In genomic region chr7:24825931-24826661, GRCh38 we compare ENCODE assay signal across 9 cellular contexts.
A peak's percentile ranks its signal among the peaks of the same experiment; 100 is the strongest.
DNase-seq lines count a peak whose midpoint lies in the region; ATAC-seq and TF ChIP-seq lines count a peak whose summit lies in the region.
"Had no signal": no experiment of that assay in that cellular context is flagged by ENCODE, and none has a peak within 500 bp of the region (broad histone marks: within the 10 kb centered on the region; RNA-seq: fewer than 3 reads in every experiment).

No MANE protein-coding gene starts in this region.

- H3K4me3 ChIP-seq in hepatocyte (no peak overlapping the region), transverse colon (no peak overlapping the region)

- POLR2A ChIA-PET in activated CD8-positive, alpha-beta T cell treated with anti-CD3 and anti-CD28 coated beads for 36 hours (lab: Charles Lee), result interaction anchor here (1.2 kb wide), 2 partner anchors 40 to 292 kb away, joined by 4 to 5 read pairs; no protein-coding TSS in a partner anchor

- TF ChIP-seq EP300 in transverse colon (IDR thresholded peaks at IDR 0.05; ENCODE audit: low read depth), result no peak

- intact Hi-C loops in activated naive CD4-positive, alpha-beta T cell treated with anti-CD3 and anti-CD28 coated beads for 36 hours (cut with micrococcal nuclease), result loop anchor here (2.0 kb wide), 1 partner anchor 41 kb away; no protein-coding TSS in a partner anchor
- intact Hi-C loops in activated CD8-positive, alpha-beta T cell treated with anti-CD3 and anti-CD28 coated beads for 36 hours (cut with micrococcal nuclease), result no loop called here
- intact Hi-C loops in transverse colon (cut with DNase I; ENCODE audit: low total_unique reads), result loop anchor here (10.0 kb wide), 1 partner anchor 159 kb away; the partner anchor contains the start of gene OSBPL3

- no peaks in the 10 kb centered on the region for H3K9me2 ChIP-seq in hepatocyte (replicated peaks; ENCODE audit: insufficient read depth)

- peak overlapping the region; percentile 33 for H3K4me3 Mint-ChIP-seq in activated naive CD4-positive, alpha-beta T cell treated with anti-CD3 and anti-CD28 coated beads, Interleukin-2, amount 10 ng/mL, durations not matched to agents 7 days and 5 days
- no peak overlapping the region for H3K4me3 Mint-ChIP-seq in activated naive CD4-positive, alpha-beta T cell treated with anti-CD3 and anti-CD28 coated beads for 36 hours
- no peak overlapping the region for H3K4me3 Mint-ChIP-seq in activated CD8-positive, alpha-beta T cell treated with anti-CD3 and anti-CD28 coated beads for 36 hours

- peak; percentile 29 for DNase-seq in activated naive CD4-positive, alpha-beta T cell treated with anti-CD3 and anti-CD28 coated beads, Interleukin-2, amount 10 ng/mL, durations not matched to agents 7 days and 5 days
- no peak for DNase-seq in activated naive CD4-positive, alpha-beta T cell treated with anti-CD3 and anti-CD28 coated beads for 36 hours
- peak; percentile 13 for DNase-seq in activated CD8-positive, alpha-beta T cell treated with anti-CD3 and anti-CD28 coated beads for 36 hours
- DNase-seq in hepatocyte (ENCODE audit: low spot score) (peak; percentile 84), transverse colon (peak; percentile 71), NCI-H1417 treated with DMSO at 0.1 percent for 48 hours (lab: John Stamatoyannopoulos, UW) (no peak)
- DNase-seq in activated CD4-positive, alpha-beta T cell treated with anti-CD3 and anti-CD28 coated beads for 4 hours, result no peak
- DNase-seq: NCI-H1092 had no signal

- no peaks in the 10 kb centered on the region for H3K27me3 ChIP-seq in hepatocyte
- no peaks in the 10 kb centered on the region for H3K27me3 ChIP-seq in transverse colon

- no peaks in the 10 kb centered on the region for H4K20me1 ChIP-seq in hepatocyte (ENCODE audit: insufficient read depth, poor library complexity, severe bottlenecking)

- H3K27ac ChIP-seq in hepatocyte (peak overlapping the region; percentile 95), transverse colon (peak overlapping the region; percentile 64 to 80 (median 68))

- peak overlapping the region; percentile 87 for H3K27ac Mint-ChIP-seq in activated naive CD4-positive, alpha-beta T cell treated with anti-CD3 and anti-CD28 coated beads, Interleukin-2, amount 10 ng/mL, durations not matched to agents 7 days and 5 days
- no peak overlapping the region for H3K27ac Mint-ChIP-seq in activated naive CD4-positive, alpha-beta T cell treated with anti-CD3 and anti-CD28 coated beads for 36 hours
- H3K27ac Mint-ChIP-seq in activated CD8-positive, alpha-beta T cell treated with anti-CD3 and anti-CD28 coated beads for 36 hours, result peak overlapping the region; percentile 68

- H3K27me3 Mint-ChIP-seq in activated naive CD4-positive, alpha-beta T cell treated with anti-CD3 and anti-CD28 coated beads, Interleukin-2, amount 10 ng/mL, durations not matched to agents 7 days and 5 days, result no peaks in the 10 kb centered on the region
- H3K27me3 Mint-ChIP-seq in activated naive CD4-positive, alpha-beta T cell treated with anti-CD3 and anti-CD28 coated beads for 36 hours (ENCODE audit: low read depth), result no peaks in the 10 kb centered on the region
- H3K27me3 Mint-ChIP-seq in activated CD8-positive, alpha-beta T cell treated with anti-CD3 and anti-CD28 coated beads for 36 hours, result no peaks in the 10 kb centered on the region

- no peak for TF ChIP-seq CTCF in activated CD8-positive, alpha-beta T cell treated with anti-CD3 and anti-CD28 coated beads for 36 hours (IDR thresholded peaks at IDR 0.05)
- TF ChIP-seq CTCF in hepatocyte (IDR thresholded peaks at IDR 0.05; ENCODE audit: poor library complexity), result no peak
- TF ChIP-seq CTCF in transverse colon (IDR thresholded peaks at IDR 0.05), result no peak

- peak overlapping the region; percentile 54 for H3K4me2 ChIP-seq in hepatocyte

- WGBS in hepatocyte (ENCODE audit: low lambda C conversion rate, missing lambda C conversion rate), result 65% methylated on average over 6 of the region's 6 CpGs
- WGBS in transverse colon (ENCODE audit: low coverage in 1 of 2), 2 donors, result 54 to 71% methylated on average over 4 to 6 of the region's 6 CpGs

- ATAC-seq in activated CD8-positive, alpha-beta T cell treated with anti-CD3 and anti-CD28 coated beads for 36 hours, result peak; percentile 17
- no peak for ATAC-seq in GM19455 (IDR thresholded peaks at IDR 0.05; ENCODE audit: unreplicated experiment)

- in situ Hi-C loops in transverse colon (cut with MboI; ENCODE audit: low pct_ligation_motif_present in 1 of 4, low pct_unique_long_range_greater_than_20kb in 1 of 4, low sequenced_read_pairs in 3 of 4), result loop anchor here in 2 of 4 donors (10.0 kb wide), 2 partner anchors 149 to 159 kb away; partner anchors contain the start of gene OSBPL3 (in 1 of the 2)

- H3K36me3 Mint-ChIP-seq in activated naive CD4-positive, alpha-beta T cell treated with anti-CD3 and anti-CD28 coated beads, Interleukin-2, amount 10 ng/mL, durations not matched to agents 7 days and 5 days, result peaks cover 74% of the 10 kb centered on the region
- peaks cover 34% of the 10 kb centered on the region for H3K36me3 Mint-ChIP-seq in activated naive CD4-positive, alpha-beta T cell treated with anti-CD3 and anti-CD28 coated beads for 36 hours (ENCODE audit: low read depth)
- H3K36me3 Mint-ChIP-seq in activated CD8-positive, alpha-beta T cell treated with anti-CD3 and anti-CD28 coated beads for 36 hours (ENCODE audit: low read depth), result peaks cover 73% of the 10 kb centered on the region

- H3K79me2 ChIP-seq in hepatocyte, result no peaks in the 10 kb centered on the region

- no peaks in the 10 kb centered on the region for H3K36me3 ChIP-seq in hepatocyte (replicated peaks; ENCODE audit: insufficient read depth, low read depth)
- H3K36me3 ChIP-seq in transverse colon, result no peaks in the 10 kb centered on the region

- H3K4me1 Mint-ChIP-seq in activated naive CD4-positive, alpha-beta T cell treated with anti-CD3 and anti-CD28 coated beads, Interleukin-2, amount 10 ng/mL, durations not matched to agents 7 days and 5 days, result peaks cover 87% of the 10 kb centered on the region
- H3K4me1 Mint-ChIP-seq in activated naive CD4-positive, alpha-beta T cell treated with anti-CD3 and anti-CD28 coated beads for 36 hours (ENCODE audit: low read depth), result peaks cover 40% of the 10 kb centered on the region
- H3K4me1 Mint-ChIP-seq in activated CD8-positive, alpha-beta T cell treated with anti-CD3 and anti-CD28 coated beads for 36 hours (ENCODE audit: low read depth), result peaks cover 64% of the 10 kb centered on the region

- H3K9me3 ChIP-seq in hepatocyte (ENCODE audit: low read depth) (no peaks in the 10 kb centered on the region), transverse colon (no peaks in the 10 kb centered on the region)

- CTCF ChIA-PET in activated naive CD4-positive, alpha-beta T cell treated with anti-CD3 and anti-CD28 coated beads, Interleukin-2, amount 10 ng/mL, durations not matched to agents 7 days and 5 days (lab: Charles Lee), result interaction anchor here (0.6 to 3.2 kb wide), 7 partner anchors 10 to 267 kb away, joined by 3 to 11 read pairs (median 4); partner anchors contain the start of gene OSBPL3
- CTCF ChIA-PET in activated naive CD4-positive, alpha-beta T cell treated with anti-CD3 and anti-CD28 coated beads for 36 hours (lab: Charles Lee), result interaction anchor here (0.6 to 1.6 kb wide), 7 partner anchors 55 to 273 kb away, joined by 3 to 12 read pairs (median 5); no protein-coding TSS in a partner anchor
- CTCF ChIA-PET in activated CD8-positive, alpha-beta T cell treated with anti-CD3 and anti-CD28 coated beads for 36 hours (lab: Charles Lee), result interaction anchor here (0.7 to 2.7 kb wide), 14 partner anchors 11 to 272 kb away, joined by 3 to 20 read pairs (median 4); partner anchors contain the start of gene OSBPL3

- no peaks in the 10 kb centered on the region for H3K9me3 Mint-ChIP-seq in activated naive CD4-positive, alpha-beta T cell treated with anti-CD3 and anti-CD28 coated beads, Interleukin-2, amount 10 ng/mL, durations not matched to agents 7 days and 5 days
- H3K9me3 Mint-ChIP-seq in activated naive CD4-positive, alpha-beta T cell treated with anti-CD3 and anti-CD28 coated beads for 36 hours, result no peaks in the 10 kb centered on the region
- no peaks in the 10 kb centered on the region for H3K9me3 Mint-ChIP-seq in activated CD8-positive, alpha-beta T cell treated with anti-CD3 and anti-CD28 coated beads for 36 hours

- H3K4me1 ChIP-seq in hepatocyte (ENCODE audit: insufficient read depth) (peaks cover 48% of the 10 kb centered on the region), transverse colon (peaks cover 17 to 58% (median 21%) of the 10 kb centered on the region in 4 donors)

- no peak overlapping the region for H2AFZ ChIP-seq in hepatocyte

- TF ChIP-seq POLR2A in transverse colon (IDR thresholded peaks at IDR 0.05), result no peak

Comparison
In these comparisons a context has a peak if more than half of its experiments do, and no peak if none do; other contexts are left out.
1. DNase-seq: peak in activated naive CD4-positive, alpha-beta T cell treated with anti-CD3 and anti-CD28 coated beads, Interleukin-2, amount 10 ng/mL, durations not matched to agents 7 days and 5 days (single experiment), activated CD8-positive, alpha-beta T cell treated with anti-CD3 and anti-CD28 coated beads for 36 hours (single experiment), hepatocyte (single experiment) and transverse colon (single experiment); none in activated naive CD4-positive, alpha-beta T cell treated with anti-CD3 and anti-CD28 coated beads for 36 hours (single experiment), NCI-H1417 treated with DMSO at 0.1 percent for 48 hours (single experiment) and activated CD4-positive, alpha-beta T cell treated with anti-CD3 and anti-CD28 coated beads for 4 hours (0 of 2).